Comparison of ENCODE assay signal across 27 cellular contexts in genomic region chr3:131917006-131917405, GRCh38.
"Had no signal": no experiment of that assay in that cellular context is flagged by ENCODE, and none has a peak within 500 bp of the region (broad histone marks: within the 10 kb centered on the region; RNA-seq: fewer than 3 reads in every experiment).

No MANE protein-coding gene starts in this region.

- H3K4me1 ChIP-seq: adrenal gland, ascending aorta, lower lobe of right lung, prostate gland, thyroid gland, upper lobe of right lung had no signal

- DNase-seq: activated CD8-positive, alpha-beta memory T cell treated with anti-CD3 and anti-CD28 coated beads for 24 hours; activated CD8-positive, alpha-beta memory T cell treated with anti-CD3 and anti-CD28 coated beads, Interleukin-2, amount 50 U/mL, for 4 hours; activated T-cell treated with anti-CD3 and anti-CD28 coated beads, Interleukin-2, amount 50 U/mL, for 24 hours; adrenal gland; cortex of kidney; endodermal cell; foreskin melanocyte; glutamatergic neuron; immature natural killer cell; lower lobe of right lung; naive thymus-derived CD8-positive, alpha-beta T cell; stimulated activated CD4-positive, alpha-beta T cell treated with anti-CD3 and anti-CD28 coated beads, Interleukin-12 subunit alpha, Interleukin-12 subunit beta, amount 100 ng/mL, for 4 hours; stimulated activated CD4-positive, alpha-beta T cell treated with anti-CD3 and anti-CD28 coated beads, Interleukin-4, amount 100 ng/mL, for 4 hours; stimulated activated naive CD8-positive, alpha-beta T cell treated with anti-CD3 and anti-CD28 coated beads, Interleukin-15, Interleukin-2, amounts not matched to agents 100 U/mL and 50 U/mL, for 24 hours; T-cell; thyroid gland; upper lobe of right lung had no signal

- H3K36me3 Mint-ChIP-seq: activated naive CD4-positive, alpha-beta T cell treated with anti-CD3 and anti-CD28 coated beads, Interleukin-2, amount 50 U/mL, for 72 hours; immature natural killer cell; mesothelial cell of epicardium; naive thymus-derived CD8-positive, alpha-beta T cell; T-cell had no signal

- ATAC-seq: activated naive CD4-positive, alpha-beta T cell treated with anti-CD3 and anti-CD28 coated beads, Interleukin-2, amount 50 U/mL, for 72 hours; activated T-helper 17 cell treated with anti-CD3 and anti-CD28 coated beads, Interleukin-2, amount 50 U/mL, for 72 hours; left lobe of liver; lower lobe of right lung; naive thymus-derived CD8-positive, alpha-beta T cell; stimulated activated naive CD8-positive, alpha-beta T cell treated with anti-CD3 and anti-CD28 coated beads, Interleukin-15, Interleukin-2, amounts not matched to agents 100 U/mL and 50 U/mL, for 24 hours; T-cell; upper lobe of right lung had no signal

- H3K27me3 ChIP-seq: ascending aorta, cardiac muscle cell, hepatocyte, thyroid gland, upper lobe of right lung had no signal

- H3K27ac Mint-ChIP-seq: activated naive CD4-positive, alpha-beta T cell treated with anti-CD3 and anti-CD28 coated beads, Interleukin-2, amount 50 U/mL, for 72 hours; activated T-cell treated with anti-CD3 and anti-CD28 coated beads, Interleukin-2, amount 50 U/mL, for 24 hours; activated T-helper 17 cell treated with anti-CD3 and anti-CD28 coated beads, Interleukin-2, amount 50 U/mL, for 72 hours; endodermal cell; immature natural killer cell; mesothelial cell of epicardium; naive thymus-derived CD8-positive, alpha-beta T cell; T-cell; T-helper 2 cell treated with Interferon-gamma antibody and Interleukin-4, amounts not matched to agents 5 μg/mL and 100 μg/mL, for 36 hours had no signal

- H3K4me3 ChIP-seq: adrenal gland, ascending aorta, cardiac muscle cell, hepatocyte, lower lobe of right lung, prostate gland, thyroid gland, upper lobe of right lung had no signal

- H3K4me1 Mint-ChIP-seq: activated T-helper 17 cell treated with anti-CD3 and anti-CD28 coated beads, Interleukin-2, amount 50 U/mL, for 72 hours; immature natural killer cell; mesothelial cell of epicardium; naive thymus-derived CD8-positive, alpha-beta T cell; T-cell had no signal

- H3K9me3 Mint-ChIP-seq: activated T-cell treated with anti-CD3 and anti-CD28 coated beads, Interleukin-2, amount 50 U/mL, for 24 hours; activated T-helper 17 cell treated with anti-CD3 and anti-CD28 coated beads, Interleukin-2, amount 50 U/mL, for 72 hours; endodermal cell; mesothelial cell of epicardium; T-helper 2 cell treated with Interferon-gamma antibody and Interleukin-4, amounts not matched to agents 5 μg/mL and 100 μg/mL, for 36 hours had no signal

- H3K27ac ChIP-seq: adrenal gland, ascending aorta, cardiac muscle cell, epithelial cell of prostate, hepatocyte, lower lobe of right lung, prostate gland, thyroid gland, upper lobe of right lung had no signal

- H3K4me3 Mint-ChIP-seq: activated T-cell treated with anti-CD3 and anti-CD28 coated beads, Interleukin-2, amount 50 U/mL, for 24 hours; activated T-helper 17 cell treated with anti-CD3 and anti-CD28 coated beads, Interleukin-2, amount 50 U/mL, for 72 hours; endodermal cell; immature natural killer cell; mesothelial cell of epicardium; naive thymus-derived CD8-positive, alpha-beta T cell; T-cell; T-helper 2 cell treated with Interferon-gamma antibody and Interleukin-4, amounts not matched to agents 5 μg/mL and 100 μg/mL, for 36 hours had no signal
